Comparison of ENCODE assay signal across 25 cellular contexts in the genomic region with DNA sequence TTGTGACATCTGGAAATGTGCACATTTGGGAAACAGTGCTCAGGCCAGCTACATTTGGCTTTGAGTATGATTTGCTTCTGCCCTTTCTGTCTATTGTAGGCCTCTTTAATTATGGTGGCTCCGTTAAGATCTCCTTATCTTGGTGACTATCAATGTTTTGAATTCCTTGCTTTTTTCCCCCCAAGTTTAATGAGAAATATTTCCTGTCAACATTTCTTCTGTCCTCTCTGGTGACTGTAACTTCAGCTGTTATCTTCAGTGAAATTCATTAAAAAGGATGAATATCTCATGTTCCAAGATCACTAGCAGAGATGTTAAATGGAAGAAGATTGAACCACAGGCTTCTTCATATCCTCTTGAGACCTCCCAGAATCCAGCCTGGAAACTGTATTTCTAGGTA.
"Had no signal": no experiment of that assay in that cellular context is flagged by ENCODE, and none has a peak within 500 bp of the region (broad histone marks: within the 10 kb centered on the region; RNA-seq: fewer than 3 reads in every experiment).

No MANE protein-coding gene starts in this region.

- H3K4me3 ChIP-seq: dorsolateral prefrontal cortex, gastrocnemius medialis, lung, mucosa of descending colon, neural progenitor cell, psoas muscle, sigmoid colon, stomach, thyroid gland had no signal

- DNase-seq: dorsolateral prefrontal cortex; effector CD4-positive, alpha-beta T cell; endodermal cell; foreskin fibroblast; gastrocnemius medialis; head of caudate nucleus; mucosa of descending colon; naive B cell; psoas muscle; right cardiac atrium; sigmoid colon; stimulated activated CD4-positive, alpha-beta T cell treated with anti-CD3 and anti-CD28 coated beads, Interleukin-2, amount 100 ng/mL, for 24 hours; stimulated activated CD4-positive, alpha-beta T cell treated with anti-CD3 and anti-CD28 coated beads, Interleukin-4, amount 100 ng/mL, for 24 hours; stimulated activated naive CD4-positive, alpha-beta T cell treated with Interleukin-2 at 50 U/mL for 16 hours; stomach; thyroid gland; trophoblast cell had no signal

- H3K27ac Mint-ChIP-seq: endodermal cell; memory B cell; naive B cell; natural killer cell treated with Interleukin-12 subunit alpha and Interleukin-12 subunit beta and Interleukin-15 and Interleukin-18, amount 100 ng/mL, for 72 hours; neural progenitor cell; stimulated activated effector memory CD8-positive, alpha-beta T cell treated with anti-CD3 and anti-CD28 coated beads, Interleukin-12 subunit alpha, Interleukin-12 subunit beta, amount 100 ng/mL, for 72 hours had no signal

- H3K4me1 Mint-ChIP-seq: endodermal cell; memory B cell; naive B cell; stimulated activated effector memory CD8-positive, alpha-beta T cell treated with anti-CD3 and anti-CD28 coated beads, Interleukin-12 subunit alpha, Interleukin-12 subunit beta, amount 100 ng/mL, for 72 hours had no signal

- H3K4me2 ChIP-seq: neural progenitor cell had no signal

- H3K4me1 ChIP-seq: neural progenitor cell, sigmoid colon, stomach, thyroid gland had no signal

- H3K27ac ChIP-seq: dorsolateral prefrontal cortex, gastrocnemius medialis, neural progenitor cell, psoas muscle, sigmoid colon, stomach, thyroid gland had no signal

- ATAC-seq: gastrocnemius medialis; left lobe of liver; mucosa of descending colon; psoas muscle; right cardiac atrium; stimulated activated effector memory CD8-positive, alpha-beta T cell treated with anti-CD3 and anti-CD28 coated beads, Interleukin-12 subunit alpha, Interleukin-12 subunit beta, amount 100 ng/mL, for 72 hours had no signal

- H3K9ac ChIP-seq: neural progenitor cell had no signal

- H3K36me3 Mint-ChIP-seq: memory B cell; naive B cell; natural killer cell treated with Interleukin-12 subunit alpha and Interleukin-12 subunit beta and Interleukin-15 and Interleukin-18, amount 100 ng/mL, for 72 hours; neural progenitor cell; stimulated activated effector memory CD8-positive, alpha-beta T cell treated with anti-CD3 and anti-CD28 coated beads, Interleukin-12 subunit alpha, Interleukin-12 subunit beta, amount 100 ng/mL, for 72 hours had no signal

- FAIRE-seq: colon, keratinocyte had no signal

- H2AFZ ChIP-seq: neural progenitor cell had no signal

- H3K9me3 ChIP-seq: gastrocnemius medialis, mucosa of descending colon, psoas muscle, sigmoid colon, stomach, thyroid gland had no signal

- H3K9me3 Mint-ChIP-seq: natural killer cell treated with Interleukin-12 subunit alpha and Interleukin-12 subunit beta and Interleukin-15 and Interleukin-18, amount 100 ng/mL, for 72 hours; stimulated activated effector memory CD8-positive, alpha-beta T cell treated with anti-CD3 and anti-CD28 coated beads, Interleukin-12 subunit alpha, Interleukin-12 subunit beta, amount 100 ng/mL, for 72 hours had no signal

- H3K27me3 ChIP-seq: dorsolateral prefrontal cortex, gastrocnemius medialis, neural progenitor cell, sigmoid colon, stomach, thyroid gland had no signal

- H3K4me3 Mint-ChIP-seq: endodermal cell; memory B cell; naive B cell; natural killer cell treated with Interleukin-12 subunit alpha and Interleukin-12 subunit beta and Interleukin-15 and Interleukin-18, amount 100 ng/mL, for 72 hours; neural progenitor cell; stimulated activated effector memory CD8-positive, alpha-beta T cell treated with anti-CD3 and anti-CD28 coated beads, Interleukin-12 subunit alpha, Interleukin-12 subunit beta, amount 100 ng/mL, for 72 hours had no signal

- H3K36me3 ChIP-seq: gastrocnemius medialis, neural progenitor cell, sigmoid colon, stomach, thyroid gland had no signal
